In the genomic region with DNA sequence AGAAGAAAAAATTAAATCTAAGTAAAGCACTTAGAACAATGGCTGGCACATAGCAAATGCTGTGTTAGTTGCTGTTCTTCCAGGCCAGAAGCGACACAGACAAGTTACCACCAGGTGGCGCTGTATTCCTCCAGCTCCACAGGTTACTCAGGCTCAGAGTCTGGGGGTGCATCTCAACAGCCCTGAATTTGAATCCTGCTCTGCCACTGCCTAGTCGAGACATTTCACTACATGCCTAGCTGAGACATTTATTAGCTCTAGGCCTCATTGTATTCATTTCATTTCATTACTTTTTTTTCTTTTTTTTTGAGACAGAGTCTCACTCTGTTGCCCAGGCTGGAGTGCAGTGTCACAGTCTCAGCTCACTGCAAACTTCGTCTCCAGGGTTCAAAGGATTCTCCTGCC, we compare ENCODE assay signal across 8 cellular contexts. TPM values are rescaled to one million over a fixed set of nuclear protein-coding genes. Genes with fewer than 3 reads are reported as not detected.
DNase-seq lines count a peak whose midpoint lies in the region; ATAC-seq and FAIRE-seq lines count a peak whose summit lies in the region.

No MANE protein-coding gene starts in this region.

- FAIRE-seq in A204.1 (lab: Jason Lieb, UNC) (peak; percentile 39), GM19239 (lab: Jason Lieb, UNC) (peak; percentile 64)

- no peak for ATAC-seq in HG03520 (IDR thresholded peaks at IDR 0.05; ENCODE audit: unreplicated experiment)

- DNase-seq in GM19239 (ENCODE audit: insufficient read length, low spot score) = peak; percentile 75
- DNase-seq in NCI-H69 (lab: John Stamatoyannopoulos, UW) = peak; percentile 67
- DNase-seq in activated CD4-positive, alpha-beta T cell treated with anti-CD3 and anti-CD28 coated beads, Interleukin-2, amount 50 U/mL, for 48 hours = peak; percentile 76 to 83
- peak; percentile 73 for DNase-seq in ecto neural progenitor cell (ENCODE audit: low spot score)
- DNase-seq in lung microvascular endothelial cell (ENCODE audit: low read depth in 2 of 2) = peak; percentile 80 to 89
- DNase-seq in stimulated activated CD8-positive, alpha-beta memory T cell treated with anti-CD3 and anti-CD28 coated beads, Interleukin-15, amount 100 ng/mL, for 24 hours (ENCODE audit: low read depth) = peak; percentile 52

RNA-seq across cellular contexts. Expression of a gene that starts 16.4 kb away (rescaled TPM):
- total RNA-seq in lung microvascular endothelial cell = not detected in 2 replicates
